In the genomic region with DNA sequence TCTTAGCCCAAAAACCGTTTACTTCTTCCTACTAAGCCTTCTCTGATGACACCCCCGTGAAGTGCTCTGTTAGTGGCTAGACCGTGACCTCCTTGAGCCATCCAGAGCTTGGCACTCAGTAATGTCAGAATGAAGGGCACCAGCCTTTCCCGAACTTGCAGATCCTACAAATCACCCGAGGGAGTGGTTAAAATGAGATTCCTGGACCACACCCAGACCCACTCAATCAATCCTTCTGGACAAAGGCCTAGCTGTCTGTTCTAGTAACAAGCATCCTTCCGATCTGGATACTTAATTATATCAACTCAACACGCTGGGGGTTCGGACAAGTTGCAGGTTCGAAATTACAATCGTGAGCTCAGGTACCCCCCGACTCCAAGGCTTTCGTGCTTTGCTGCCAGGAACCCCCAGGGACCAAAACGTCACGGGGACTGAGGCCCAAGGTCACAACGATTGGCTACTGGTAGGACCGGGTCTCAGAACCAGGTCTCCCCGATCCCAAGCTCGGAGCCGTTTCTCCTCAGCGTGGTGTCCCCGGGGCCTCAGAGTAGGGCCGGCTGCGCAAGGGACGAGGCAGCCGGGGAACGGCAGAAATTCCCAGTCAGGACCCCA, we compare ENCODE assay signal across 8 cellular contexts. TPM values are rescaled to one million over a fixed set of nuclear protein-coding genes. Genes with fewer than 3 reads are reported as not detected.
DNase-seq lines count a peak whose midpoint lies in the region; ATAC-seq and TF ChIP-seq lines count a peak whose summit lies in the region.

No MANE protein-coding gene starts in this region.

- TF ChIP-seq EP300 in tibial nerve (IDR thresholded peaks at IDR 0.05), result no peak

- TF ChIP-seq POLR2A in tibial nerve (IDR thresholded peaks at IDR 0.05), result no peak

- WGBS in tibial nerve, 2 donors, result 1 to 3% methylated on average over 21 to 26 of the region's 26 CpGs

- no peaks in the 10 kb centered on the region for H3K27me3 ChIP-seq in tibial nerve

- H3K4me3 ChIP-seq in GM12864 (ENCODE audit: low read depth, low read length) (peak overlapping the region; percentile 80), mucosa of descending colon (peak overlapping the region; percentile 86), tibial nerve (peak overlapping the region; percentile 79 to 99 (median 96))

- peaks cover 6% of the 10 kb centered on the region for H3K36me3 Mint-ChIP-seq in endothelial cell (ENCODE audit: low read depth, unreplicated experiment)

- H3K9me3 Mint-ChIP-seq in endothelial cell (ENCODE audit: unreplicated experiment), result peaks cover 5% of the 10 kb centered on the region

- peak overlapping the region; percentile 74 for H3K27ac Mint-ChIP-seq in endothelial cell (ENCODE audit: unreplicated experiment)

- H3K4me1 ChIP-seq in mucosa of descending colon (ENCODE audit: low read depth) (no peaks in the 10 kb centered on the region), tibial nerve (peaks cover 0 to 30% (median 11%) of the 10 kb centered on the region in 4 donors)

- H3K4me1 Mint-ChIP-seq in endothelial cell (ENCODE audit: unreplicated experiment), result peaks cover 10% of the 10 kb centered on the region

- H3K4me3 Mint-ChIP-seq in endothelial cell (ENCODE audit: unreplicated experiment), result peak overlapping the region; percentile 95

- peak; percentile 38 for ATAC-seq in GM21717 (IDR thresholded peaks at IDR 0.05; ENCODE audit: unreplicated experiment)
- peak; percentile 39 for ATAC-seq in mucosa of descending colon

- TF ChIP-seq CTCF in GM12864 (IDR thresholded peaks at IDR 0.05; ENCODE audit: low read depth, low read length, missing control alignments), result no peak
- no peak for TF ChIP-seq CTCF in endothelial cell (IDR thresholded peaks at IDR 0.05; ENCODE audit: unreplicated experiment)
- no peak for TF ChIP-seq CTCF in mucosa of descending colon (IDR thresholded peaks at IDR 0.05)
- no peak for TF ChIP-seq CTCF in tibial nerve (IDR thresholded peaks at IDR 0.05)

- H3K27me3 Mint-ChIP-seq in endothelial cell (ENCODE audit: unreplicated experiment), result peaks cover 2% of the 10 kb centered on the region

- DNase-seq in GM12864 (ENCODE audit: low read depth) (no peak), KBM-7 (peak; percentile 25), T1000 (lab: John Stamatoyannopoulos, UW) (peak; percentile 37), endothelial cell (ENCODE audit: low spot score) (no peak), mucosa of descending colon (no peak), tibial nerve (ENCODE audit: low spot score in 2 of 2) (peak in 1 of 2 donors; percentile 17), NCI-H2081 treated with DMSO at 0.1 percent for 48 hours (lab: John Stamatoyannopoulos, UW) (no peak)

- in situ Hi-C loops in KBM-7 (cut with MboI; ENCODE audit: low pct_unique_long_range_greater_than_20kb, low sequenced_read_pairs), result no loop called here

- H3K9me3 ChIP-seq in mucosa of descending colon (no peaks in the 10 kb centered on the region), tibial nerve (no peaks in the 10 kb centered on the region)

- H3K36me3 ChIP-seq in mucosa of descending colon (ENCODE audit: low read depth) (no peaks in the 10 kb centered on the region), tibial nerve (peaks cover 0 to 10% (median 4%) of the 10 kb centered on the region in 3 donors)

- peak overlapping the region; percentile 77 to 93 (median 92) for H3K27ac ChIP-seq in tibial nerve

- intact Hi-C loops in mucosa of descending colon (cut with DNase I, micrococcal nuclease), result no loop called here

RNA-seq across cellular contexts. Expression of gene CIAPIN1, which starts 0.5 kb away (rescaled TPM):
- 82.6 TPM for total RNA-seq in endothelial cell (ENCODE audit: unreplicated experiment)
- total RNA-seq in mucosa of descending colon, result 10 to 100 TPM; 43.2 to 63.7 (median 53.8) TPM
- 10 to 100 TPM; 23.4 to 26.7 (median 25.7) TPM for total RNA-seq in tibial nerve

RNA-seq across cellular contexts. Expression of gene COQ9, which starts 0.6 kb away (rescaled TPM):
- total RNA-seq in endothelial cell (ENCODE audit: unreplicated experiment), result 23.1 TPM
- 100 to 1,000 TPM in 2 of 3 donors, 10 to 100 TPM in 1; 98.0 to 147 (median 109) TPM for total RNA-seq in mucosa of descending colon
- 10 to 100 TPM; 20.6 to 35.0 (median 27.5) TPM for total RNA-seq in tibial nerve

RNA-seq across cellular contexts. Expression of gene POLR2C, which starts 15.8 kb away (rescaled TPM):
- total RNA-seq in endothelial cell (ENCODE audit: unreplicated experiment), result 52.1 TPM
- total RNA-seq in mucosa of descending colon, result 10 to 100 TPM; 50.0 to 51.3 (median 51.0) TPM
- total RNA-seq in tibial nerve, result 100 to 1,000 TPM in 3 of 4 donors, 10 to 100 TPM in 1; 77.1 to 146 (median 101) TPM

RNA-seq across cellular contexts. Expression of gene DOK4, which starts 39.7 kb away (rescaled TPM):
- total RNA-seq in endothelial cell (ENCODE audit: unreplicated experiment) (69.4 TPM), mucosa of descending colon (100 to 1,000 TPM in 2 of 3 donors, 10 to 100 TPM in 1; 68.4 to 143 (median 101) TPM), tibial nerve (10 to 100 TPM; 22.8 to 33.1 (median 29.1) TPM)

RNA-seq across cellular contexts. Expression of gene CCL17, which starts 42.1 kb away (rescaled TPM):
- not detected for total RNA-seq in endothelial cell (ENCODE audit: unreplicated experiment)
- total RNA-seq in mucosa of descending colon, result not detected
- not detected for total RNA-seq in tibial nerve

Comparison
In these comparisons a context has a peak if more than half of its experiments do, and no peak if none do; other contexts are left out.
1. DNase-seq: peak in KBM-7 (single experiment) and T1000 (single experiment); none in GM12864 (single experiment), endothelial cell (single experiment), mucosa of descending colon (0 of 3) and NCI-H2081 treated with DMSO at 0.1 percent for 48 hours (single experiment).
2. Peak in every context shown above with its lines, with median percentiles within 50 percentile points of each other: H3K4me3 ChIP-seq.